In genomic region chr4:680931-681645, GRCh38 we compare ENCODE assay signal across 1 cellular context.
TF ChIP-seq lines count a peak whose summit lies in the region.

No MANE protein-coding gene starts in this region.

TF ChIP-seq in SK-N-SH treated with all-trans-retinoic acid at 6 μM for 48 hours, 23 proteins besides CTCF, POLR2A, EP300 and RAD21 (continued from another document):
- no peak for TF ChIP-seq TSHZ2 (CRISPR knock-in tag; IDR thresholded peaks at IDR 0.05)
- no peak for TF ChIP-seq ZC3H10 (CRISPR knock-in tag; IDR thresholded peaks at IDR 0.05)
- TF ChIP-seq PPARA (CRISPR knock-in tag; IDR thresholded peaks at IDR 0.05; ENCODE audit: borderline replicate concordance): no peak
- no peak for TF ChIP-seq TOX (CRISPR knock-in tag; IDR thresholded peaks at IDR 0.05; ENCODE audit: borderline replicate concordance)
- no peak for TF ChIP-seq OSR1 (CRISPR knock-in tag; IDR thresholded peaks at IDR 0.05)
- TF ChIP-seq BACH2 (CRISPR knock-in tag; IDR thresholded peaks at IDR 0.05; ENCODE audit: borderline replicate concordance): no peak
- TF ChIP-seq POU6F1 (CRISPR knock-in tag; IDR thresholded peaks at IDR 0.05; ENCODE audit: borderline replicate concordance, low read depth): no peak
